11 cellular contexts compared by ENCODE assay signal in genomic region chr6:62367601-62368000, GRCh38.
DNase-seq lines count a peak whose midpoint lies in the region; ATAC-seq lines count a peak whose summit lies in the region.
"Had no signal": no experiment of that assay in that cellular context is flagged by ENCODE, and none has a peak within 500 bp of the region (broad histone marks: within the 10 kb centered on the region; RNA-seq: fewer than 3 reads in every experiment).

No MANE protein-coding gene starts in this region.

- H3K23ac ChIP-seq in trophoblast cell (ENCODE audit: low read length): no peak overlapping the region

- no peak overlapping the region for H3K14ac ChIP-seq in trophoblast cell (ENCODE audit: low read length)

- no peaks in the 10 kb centered on the region for H3K79me2 ChIP-seq in trophoblast cell (ENCODE audit: control insufficient read depth, insufficient read depth, low read length, poor library complexity)

- H3K36me3 ChIP-seq in trophoblast cell (ENCODE audit: control insufficient read depth in 1 of 2, insufficient read depth in 2 of 2, low read length in 2 of 2): no peaks in the 10 kb centered on the region

- no peak overlapping the region for H4K91ac ChIP-seq in trophoblast cell (ENCODE audit: low read depth, low read length)

- ATAC-seq in GM18520 (IDR thresholded peaks at IDR 0.05; ENCODE audit: unreplicated experiment) (peak; percentile 93), GM21723 (IDR thresholded peaks at IDR 0.05; ENCODE audit: unreplicated experiment) (peak; percentile 100), HG03439 (IDR thresholded peaks at IDR 0.05; ENCODE audit: unreplicated experiment) (peak; percentile 97), right cardiac atrium (no peak)

- DNase-seq in UCSD-AML1 (lab: John Stamatoyannopoulos, UW; ENCODE audit: unreplicated experiment) (peak; percentile 6), DMS153 treated with DMSO at 0.1 percent for 48 hours (lab: John Stamatoyannopoulos, UW; ENCODE audit: unreplicated experiment) (no peak), right cardiac atrium (no peak), trophoblast cell (no peak)
- DNase-seq in stimulated activated naive CD4-positive, alpha-beta T cell treated with Interleukin-2 at 50 U/mL for 16 hours (lab: John Stamatoyannopoulos, UW): no peak
- DNase-seq: aorta; NK-92 treated with Interleukin-12 subunit alpha and Interleukin-12 subunit beta, amount 100 ng/mL, for 24 hours had no signal

- 48% methylated on average over 5 of the region's 5 CpGs for WGBS in right cardiac atrium
- 100% methylated on average over 1 of the region's 5 CpGs for WGBS in trophoblast cell (ENCODE audit: extremely low coverage, insufficient coverage, insufficient read length)

- H3K4me3 ChIP-seq in right cardiac atrium (ENCODE audit: low read length) (no peak overlapping the region), trophoblast cell (ENCODE audit: low read depth, low read length) (no peak overlapping the region)
- H3K4me3 ChIP-seq: lung had no signal

- no peak overlapping the region for H2BK120ac ChIP-seq in trophoblast cell (ENCODE audit: insufficient read depth, low read length, poor library complexity)

- no peak overlapping the region for H2BK5ac ChIP-seq in trophoblast cell (ENCODE audit: low read depth, low read length, poor library complexity)

- no peak overlapping the region for H2AK5ac ChIP-seq in trophoblast cell (ENCODE audit: low read length)

- H3K18ac ChIP-seq in trophoblast cell (ENCODE audit: low read length): no peak overlapping the region

- no peak overlapping the region for H3K9ac ChIP-seq in trophoblast cell (ENCODE audit: low read length)

- no peak overlapping the region for H4K8ac ChIP-seq in trophoblast cell (ENCODE audit: low read depth, low read length)

- no peaks in the 10 kb centered on the region for H3K4me1 ChIP-seq in right cardiac atrium (ENCODE audit: control insufficient read depth, insufficient read depth, low read length)
- H3K4me1 ChIP-seq in trophoblast cell (ENCODE audit: control insufficient read depth in 1 of 2, insufficient read depth in 2 of 2, low read length in 2 of 2): no peaks in the 10 kb centered on the region

- H4K12ac ChIP-seq in trophoblast cell (ENCODE audit: low read depth, low read length): no peak overlapping the region

- H2BK12ac ChIP-seq in trophoblast cell (ENCODE audit: low read length): no peak overlapping the region

- no peaks in the 10 kb centered on the region for H3K79me1 ChIP-seq in trophoblast cell (ENCODE audit: low read length)

- no peak overlapping the region for H3K4me2 ChIP-seq in trophoblast cell (ENCODE audit: low read length)

- intact Hi-C loops in right cardiac atrium (cut with DNase I): no loop called here

- H3K27ac ChIP-seq in right cardiac atrium (ENCODE audit: low read length) (no peak overlapping the region), trophoblast cell (ENCODE audit: low read depth, low read length) (no peak overlapping the region)

- H3K4ac ChIP-seq in trophoblast cell (ENCODE audit: low read depth, low read length): no peak overlapping the region

- no peak overlapping the region for H2AFZ ChIP-seq in trophoblast cell (ENCODE audit: insufficient read depth, low read length, poor library complexity)

- no peaks in the 10 kb centered on the region for H3K27me3 ChIP-seq in right cardiac atrium (ENCODE audit: control insufficient read depth, insufficient read depth)
- H3K27me3 ChIP-seq in trophoblast cell (ENCODE audit: insufficient read depth, low read length): no peaks in the 10 kb centered on the region

- no peaks in the 10 kb centered on the region for H3K9me3 ChIP-seq in right cardiac atrium (ENCODE audit: control insufficient read depth, low read length)
- no peaks in the 10 kb centered on the region for H3K9me3 ChIP-seq in trophoblast cell (ENCODE audit: insufficient read depth, low read depth, low read length)

Comparison
In these comparisons a context has a peak if more than half of its experiments do, and no peak if none do; other contexts are left out.
1. ATAC-seq: peak in GM18520 (single experiment), GM21723 (single experiment) and HG03439 (single experiment); none in right cardiac atrium (0 of 2).